Comparison of ENCODE assay signal across 4 cellular contexts in the genomic region with DNA sequence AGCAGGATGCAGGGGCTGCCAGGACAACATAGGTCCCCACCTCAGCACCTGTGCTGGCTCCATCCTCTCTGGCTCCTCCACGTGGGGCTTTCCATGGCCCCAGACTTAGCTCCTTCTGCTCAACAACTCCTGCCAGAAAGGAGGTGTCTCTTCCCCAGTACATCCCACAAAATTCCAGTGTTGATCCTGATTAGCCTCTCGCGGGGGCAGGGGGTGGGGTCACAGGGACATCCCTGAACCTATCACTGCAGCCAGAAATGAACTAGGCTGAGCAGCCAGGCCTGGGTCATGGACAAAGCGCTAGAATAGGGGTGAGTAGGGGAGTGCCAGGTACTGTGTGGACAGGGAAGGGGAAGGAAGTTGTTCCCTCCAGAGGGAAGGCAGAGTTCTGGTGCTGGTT. TPM values are rescaled to one million over a fixed set of nuclear protein-coding genes. Genes with fewer than 3 reads are reported as not detected.
"Had no signal": no experiment of that assay in that cellular context is flagged by ENCODE, and none has a peak within 500 bp of the region (broad histone marks: within the 10 kb centered on the region; RNA-seq: fewer than 3 reads in every experiment).

No MANE protein-coding gene starts in this region.

RNA-seq across cellular contexts. Expression of a gene that starts 17.4 kb away (rescaled TPM):
- total RNA-seq: HFFc6, HT1080, K562 had no signal
- polyA plus RNA-seq: IMR-90, K562 had no signal
